Comparison of ENCODE assay signal across 1 cellular context in genomic region chr13:30757026-30757425, GRCh38.
TF ChIP-seq lines count a peak whose summit lies in the region.

No MANE protein-coding gene starts in this region.

TF ChIP-seq in IMR-90, 13 proteins besides CTCF, POLR2A, EP300 and RAD21 (continued from another document):
- TF ChIP-seq ELK1 (IDR thresholded peaks at IDR 0.05; ENCODE audit: borderline replicate concordance, low read depth, low read length): no peak
- no peak for TF ChIP-seq SMC3 (IDR thresholded peaks at IDR 0.05; ENCODE audit: low read depth, low read length)
- TF ChIP-seq RFX5 (IDR thresholded peaks at IDR 0.05; ENCODE audit: low read depth, low read length): no peak
- TF ChIP-seq USF2 (IDR thresholded peaks at IDR 0.05; ENCODE audit: low read depth, low read length): no peak
